8 cellular contexts compared by ENCODE assay signal in genomic region chr7:140810830-140811556, GRCh38.
DNase-seq lines count a peak whose midpoint lies in the region; ATAC-seq and TF ChIP-seq lines count a peak whose summit lies in the region.

No MANE protein-coding gene starts in this region.

- H3K4me3 Mint-ChIP-seq in activated CD4-positive, alpha-beta T cell treated with anti-CD3 and anti-CD28 coated beads for 36 hours = no peak overlapping the region

- no peak overlapping the region for H3K9ac ChIP-seq in colonic mucosa (ENCODE audit: low read depth in 2 of 2, low read length in 2 of 2)

- TF ChIP-seq CTCF in AG09319 (IDR thresholded peaks at IDR 0.05; ENCODE audit: low read depth, low read length) = peak; percentile 71
- peak; percentile 55 for TF ChIP-seq CTCF in colonic mucosa (IDR thresholded peaks at IDR 0.05)
- peak; percentile 77 to 79 (median 78) for TF ChIP-seq CTCF in right lobe of liver (IDR thresholded peaks at IDR 0.05)

- POLR2A ChIA-PET in activated CD4-positive, alpha-beta T cell treated with anti-CD3 and anti-CD28 coated beads for 36 hours (lab: Charles Lee) = interaction anchor here (0.7 to 1.7 kb wide), 3 partner anchors 148 to 203 kb away, joined by 3 to 8 read pairs (median 3); partner anchors contain the start of gene MRPS33

- H3K4me3 ChIP-seq in colonic mucosa = no peak overlapping the region
- H3K4me3 ChIP-seq in right lobe of liver = no peak overlapping the region

- H3K4me1 ChIP-seq in colonic mucosa (no peaks in the 10 kb centered on the region), right lobe of liver (no peaks in the 10 kb centered on the region)

- no peak for TF ChIP-seq POLR2A in right lobe of liver (IDR thresholded peaks at IDR 0.05)

- DNase-seq in AG09319 (ENCODE audit: extremely low read depth, low read depth) (peak; percentile 18), NCI-H345 treated with DMSO at 0.1 percent for 48 hours (lab: John Stamatoyannopoulos, UW; ENCODE audit: unreplicated experiment) (peak; percentile 10), colonic mucosa (peak; percentile 66), right lobe of liver (peak in 1 of 3 donors; percentile 64)
- DNase-seq in activated CD4-positive, alpha-beta T cell treated with anti-CD3 and anti-CD28 coated beads for 36 hours = peak; percentile 68
- peak; percentile 43 for DNase-seq in stimulated activated CD8-positive, alpha-beta memory T cell treated with anti-CD3 and anti-CD28 coated beads, Interleukin-15, amount 100 ng/mL, for 1 hour (ENCODE audit: low read depth)

- H3K36me3 Mint-ChIP-seq in activated CD4-positive, alpha-beta T cell treated with anti-CD3 and anti-CD28 coated beads for 36 hours (ENCODE audit: low read depth) = no peaks in the 10 kb centered on the region

- peaks cover 8% of the 10 kb centered on the region for H3K4me1 Mint-ChIP-seq in activated CD4-positive, alpha-beta T cell treated with anti-CD3 and anti-CD28 coated beads for 36 hours

- CTCF ChIA-PET in activated CD4-positive, alpha-beta T cell treated with anti-CD3 and anti-CD28 coated beads for 36 hours (lab: Charles Lee) = interaction anchor here (0.5 to 6.6 kb wide), 36 partner anchors 10 to 785 kb away, joined by 3 to 76 read pairs (median 4); partner anchors contain the start of gene MRPS33

- no peaks in the 10 kb centered on the region for H3K27me3 Mint-ChIP-seq in activated CD4-positive, alpha-beta T cell treated with anti-CD3 and anti-CD28 coated beads for 36 hours

- H3K9me3 ChIP-seq in colonic mucosa (no peaks in the 10 kb centered on the region), right lobe of liver (no peaks in the 10 kb centered on the region)

- H3K36me3 ChIP-seq in colonic mucosa (no peaks in the 10 kb centered on the region), right lobe of liver (no peaks in the 10 kb centered on the region)

- ATAC-seq in GM18868 (IDR thresholded peaks at IDR 0.05; ENCODE audit: unreplicated experiment) (peak; percentile 83), HG03175 (IDR thresholded peaks at IDR 0.05; ENCODE audit: unreplicated experiment) (peak; percentile 93), right lobe of liver (peak; percentile 99 to 100 (median 99))
- ATAC-seq in activated CD4-positive, alpha-beta T cell treated with anti-CD3 and anti-CD28 coated beads for 36 hours = peak; percentile 77

- H3K27ac Mint-ChIP-seq in activated CD4-positive, alpha-beta T cell treated with anti-CD3 and anti-CD28 coated beads for 36 hours = no peak overlapping the region

- H3K27me3 ChIP-seq in colonic mucosa (no peaks in the 10 kb centered on the region), right lobe of liver (no peaks in the 10 kb centered on the region)

- 8% methylated on average over 5 of the region's 5 CpGs for WGBS in right lobe of liver (ENCODE audit: insufficient coverage, low coverage, low lambda C conversion rate, missing lambda C conversion rate)

- H3K27ac ChIP-seq in colonic mucosa = no peak overlapping the region
- no peak overlapping the region for H3K27ac ChIP-seq in right lobe of liver

- intact Hi-C loops in activated CD4-positive, alpha-beta T cell treated with anti-CD3 and anti-CD28 coated beads for 36 hours (cut with DNase I, micrococcal nuclease) = loop anchor here (1.0 to 2.0 kb wide), 7 partner anchors 113 to 722 kb away; partner anchors contain the start of gene BRAF (in 2 of the 2)
- intact Hi-C loops in colonic mucosa (cut with DNase I) = loop anchor here (2.0 kb wide), 1 partner anchor 200 kb away; no protein-coding TSS in a partner anchor
- intact Hi-C loops in right lobe of liver (cut with DNase I) = loop anchor here (10.0 kb wide), 1 partner anchor 204 kb away; the partner anchor contains the start of gene MRPS33 (in 2 of the 2)

- no peaks in the 10 kb centered on the region for H3K9me3 Mint-ChIP-seq in activated CD4-positive, alpha-beta T cell treated with anti-CD3 and anti-CD28 coated beads for 36 hours (ENCODE audit: low read depth)
